Comparison of ENCODE assay signal across 12 cellular contexts in genomic region chr3:75604286-75604934, GRCh38. TPM values are rescaled to one million over a fixed set of nuclear protein-coding genes. Genes with fewer than 3 reads are reported as not detected.
A peak's percentile ranks its signal among the peaks of the same experiment; 100 is the strongest.
DNase-seq lines count a peak whose midpoint lies in the region; ATAC-seq and TF ChIP-seq lines count a peak whose summit lies in the region.
"Not testable (repeated sequence)": the region's sequence is repeated elsewhere in the genome, so short reads cannot be mapped to it uniquely, and the experiment has no call there.
"Had no signal": no experiment of that assay in that cellular context is flagged by ENCODE, and none has a peak within 500 bp of the region (broad histone marks: within the 10 kb centered on the region; RNA-seq: fewer than 3 reads in every experiment).

No MANE protein-coding gene starts in this region.

- not testable (repeated sequence) for H3K36me3 ChIP-seq in MG63

- H3K4me1 Mint-ChIP-seq in activated T-cell treated with anti-CD3 and anti-CD28 coated beads, Interleukin-2, amount 50 U/mL, for 72 hours (ENCODE audit: low read depth), result not testable (repeated sequence)

- not testable (repeated sequence) for H3K27me3 Mint-ChIP-seq in activated T-cell treated with anti-CD3 and anti-CD28 coated beads, Interleukin-2, amount 50 U/mL, for 72 hours (ENCODE audit: low read depth)

- H3K9me3 ChIP-seq in MG63, result not testable (repeated sequence)

- H3K27ac ChIP-seq in epithelial cell of prostate, result not testable (repeated sequence)

- H3K36me3 Mint-ChIP-seq in activated T-cell treated with anti-CD3 and anti-CD28 coated beads, Interleukin-2, amount 50 U/mL, for 72 hours (ENCODE audit: insufficient read depth in 2 of 2), result not testable (repeated sequence)

- H3K27me3 ChIP-seq in MG63, result not testable (repeated sequence)

- not testable (repeated sequence) for ATAC-seq in activated T-cell treated with anti-CD3 and anti-CD28 coated beads, Interleukin-2, amount 50 U/mL, for 72 hours (replicated peaks in 1 of 2)

- not testable (repeated sequence) for H3K27ac Mint-ChIP-seq in activated T-cell treated with anti-CD3 and anti-CD28 coated beads, Interleukin-2, amount 50 U/mL, for 72 hours

- DNase-seq in AG09319 (ENCODE audit: extremely low read depth, low read depth); GM20000 (ENCODE audit: low spot score): not testable (repeated sequence)
- DNase-seq in MG63, result peak; percentile 12
- DNase-seq in RPMI7951 (ENCODE audit: low read depth), result peak; percentile 33
- peak; percentile 38 to 40 for DNase-seq in activated T-cell treated with anti-CD3 and anti-CD28 coated beads, Interleukin-2, amount 50 U/mL, for 72 hours
- DNase-seq in epithelial cell of prostate (ENCODE audit: low read depth, low spot score), result peak; percentile 2
- peak; percentile 76 for DNase-seq in islet precursor cell
- peak in 2 of 3 donors; percentile 12 for DNase-seq in stimulated activated CD4-positive, alpha-beta T cell treated with anti-CD3 and anti-CD28 coated beads, Interleukin-12 subunit alpha, Interleukin-12 subunit beta, amount 100 ng/mL, for 48 hours (ENCODE audit: low read depth in 2 of 3, low spot score in 1 of 3)

- not testable (repeated sequence) for H3K4me3 ChIP-seq in MG63

- not testable (repeated sequence) for H3K9me3 Mint-ChIP-seq in activated T-cell treated with anti-CD3 and anti-CD28 coated beads, Interleukin-2, amount 50 U/mL, for 72 hours

- H3K4me3 Mint-ChIP-seq in activated T-cell treated with anti-CD3 and anti-CD28 coated beads, Interleukin-2, amount 50 U/mL, for 72 hours, result not testable (repeated sequence)

- TF ChIP-seq CTCF in AG09319 (IDR thresholded peaks at IDR 0.05; ENCODE audit: low read depth, low read length) (peak; percentile 9), GM20000 (IDR thresholded peaks at IDR 0.05; ENCODE audit: extremely low read depth, missing control alignments) (peak; percentile 47)

RNA-seq across cellular contexts. Expression of gene FRG2C, which starts 59.7 kb away (rescaled TPM):
- not detected in 2 replicates for total RNA-seq in MG63 (2014; rRNA removed; shearing (Covaris generic); ENCODE audit: low replicate concordance)
- total RNA-seq in RPMI7951 (2014; rRNA removed; shearing (Covaris generic)), result not detected in 2 replicates
- total RNA-seq in activated T-cell treated with anti-CD3 and anti-CD28 coated beads, Interleukin-2, amount 50 U/mL, for 72 hours, result not detected
- total RNA-seq: activated T-helper 2 cell treated with anti-CD3 and anti-CD28 coated beads, Interferon-gamma antibody, Interleukin-2, Interleukin-4, amounts not matched to agents 10 μg/mL and 5 μg/mL and 100 μg/mL, durations not matched to agents 14 hours and 24 hours and 36 hours; B cell; natural killer cell treated with Interleukin-12 subunit alpha and Interleukin-12 subunit beta and Interleukin-15 and Interleukin-18, amount 100 ng/mL, for 72 hours; Peyer's patch had no signal
